Comparison of ENCODE assay signal across 23 cellular contexts in the genomic region with DNA sequence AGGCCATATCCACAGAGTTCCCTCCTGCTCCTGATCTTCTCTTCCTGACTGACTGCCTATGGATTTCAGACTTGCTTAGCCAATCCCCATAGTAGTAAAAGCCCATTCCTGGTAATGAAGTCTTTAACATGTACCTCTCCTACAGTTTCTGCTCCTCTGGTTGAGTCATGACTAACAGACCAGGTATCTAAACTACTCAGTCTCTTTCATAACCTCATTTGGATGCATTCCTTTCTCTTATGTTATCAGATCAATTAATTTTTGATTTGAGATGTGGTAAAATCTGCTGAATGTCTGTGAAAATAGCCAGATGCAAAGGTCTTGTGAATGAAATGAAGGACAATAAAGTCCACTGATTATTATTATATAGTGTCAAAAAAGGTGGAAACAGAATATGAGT.
A peak's percentile ranks its signal among the peaks of the same experiment; 100 is the strongest.
DNase-seq lines count a peak whose midpoint lies in the region; FAIRE-seq and TF ChIP-seq lines count a peak whose summit lies in the region.
"Had no signal": no experiment of that assay in that cellular context is flagged by ENCODE, and none has a peak within 500 bp of the region (broad histone marks: within the 10 kb centered on the region; RNA-seq: fewer than 3 reads in every experiment).

No MANE protein-coding gene starts in this region.

- FAIRE-seq in astrocyte (lab: Jason Lieb, UNC), result peak; percentile 43

- TF ChIP-seq CTCF in MCF 10A (IDR thresholded peaks at IDR 0.05; ENCODE audit: unreplicated experiment) (no peak), breast epithelium (IDR thresholded peaks at IDR 0.05) (no peak), astrocyte (IDR thresholded peaks at IDR 0.05; ENCODE audit: insufficient read depth, low read depth, low read length) (no peak), GM10266 (IDR thresholded peaks at IDR 0.05; ENCODE audit: control insufficient read depth, insufficient read depth, low read depth, missing control alignments) (no peak), ascending aorta (IDR thresholded peaks at IDR 0.05) (no peak)

- H3K27me3 ChIP-seq in breast epithelium (no peaks in the 10 kb centered on the region), astrocyte (ENCODE audit: insufficient read depth, low read length) (no peaks in the 10 kb centered on the region), ascending aorta (no peaks in the 10 kb centered on the region)

- DNase-seq in MCF 10A (ENCODE audit: unreplicated experiment), result peak; percentile 35
- DNase-seq in breast epithelium (ENCODE audit: low spot score in 2 of 2), result no peak
- peak; percentile 87 for DNase-seq in astrocyte (ENCODE audit: low read depth)
- peak; percentile 22 for DNase-seq in glomerular visceral epithelial cell (ENCODE audit: extremely low spot score)
- DNase-seq in NCI-H1436 treated with DMSO at 0.1 percent for 48 hours (lab: John Stamatoyannopoulos, UW), result no peak
- no peak for DNase-seq in GM10266 (ENCODE audit: extremely low spot score)
- no peak for DNase-seq in ascending aorta (ENCODE audit: low spot score in 2 of 2)
- DNase-seq in NCI-H2227 treated with DMSO at 0.1 percent for 48 hours (lab: John Stamatoyannopoulos, UW), result no peak
- DNase-seq: activated CD4-positive, alpha-beta T cell treated with anti-CD3 and anti-CD28 coated beads for 4 hours; activated CD8-positive, alpha-beta memory T cell treated with anti-CD3 and anti-CD28 coated beads, Interleukin-2, amount 50 U/mL, for 48 hours; activated naive CD4-positive, alpha-beta T cell treated with anti-CD3 and anti-CD28 coated beads, Interleukin-2, amount 10 ng/mL, durations not matched to agents 7 days and 5 days; caudate nucleus; GDM1; immature natural killer cell; midbrain; NCI-H1105 treated with DMSO at 0.1 percent for 48 hours; NK-92 treated with Interleukin-12 subunit alpha and Interleukin-12 subunit beta, amount 100 ng/mL, for 24 hours; SIG-M5; stimulated activated CD4-positive, alpha-beta T cell treated with anti-CD3 and anti-CD28 coated beads, Interleukin-2, amount 100 ng/mL, for 48 hours; stimulated activated CD8-positive, alpha-beta memory T cell treated with anti-CD3 and anti-CD28 coated beads, Interleukin-4, amount 100 ng/mL, for 48 hours had no signal

- H3K4me3 ChIP-seq in breast epithelium, result no peak overlapping the region
- no peak overlapping the region for H3K4me3 ChIP-seq in astrocyte (ENCODE audit: insufficient read depth, low read depth, low read length)
- H3K4me3 ChIP-seq in ascending aorta, result no peak overlapping the region
- H3K4me3 ChIP-seq: thoracic aorta had no signal

- POLR2A ChIA-PET in MCF 10A (lab: Yijun Ruan, JAX), result interaction anchor here (0.7 kb wide), 1 partner anchor 10 kb away, joined by 3 read pairs; no protein-coding TSS in a partner anchor

- H3K36me3 Mint-ChIP-seq in MCF 10A (ENCODE audit: insufficient read depth, unreplicated experiment) (no peaks in the 10 kb centered on the region), astrocyte (ENCODE audit: low read depth, unreplicated experiment) (peaks cover 9% of the 10 kb centered on the region)

- H3K9me3 Mint-ChIP-seq in MCF 10A (ENCODE audit: unreplicated experiment) (no peaks in the 10 kb centered on the region), astrocyte (ENCODE audit: unreplicated experiment) (no peaks in the 10 kb centered on the region)
- H3K9me3 Mint-ChIP-seq: activated naive CD4-positive, alpha-beta T cell treated with anti-CD3 and anti-CD28 coated beads, Interleukin-2, amount 10 ng/mL, durations not matched to agents 7 days and 5 days; immature natural killer cell had no signal

- H3K36me3 ChIP-seq in breast epithelium, result peaks cover 4% of the 10 kb centered on the region
- no peaks in the 10 kb centered on the region for H3K36me3 ChIP-seq in astrocyte (ENCODE audit: insufficient read depth, low read length)
- H3K36me3 ChIP-seq in ascending aorta, result peaks cover 0 to 12% of the 10 kb centered on the region in 2 donors
- H3K36me3 ChIP-seq: thoracic aorta had no signal

- H3K4me3 Mint-ChIP-seq in MCF 10A (ENCODE audit: unreplicated experiment) (no peak overlapping the region), astrocyte (ENCODE audit: unreplicated experiment) (no peak overlapping the region)
- H3K4me3 Mint-ChIP-seq: activated naive CD4-positive, alpha-beta T cell treated with anti-CD3 and anti-CD28 coated beads, Interleukin-2, amount 10 ng/mL, durations not matched to agents 7 days and 5 days; immature natural killer cell had no signal

- H3K4me1 ChIP-seq in breast epithelium (no peaks in the 10 kb centered on the region), astrocyte (ENCODE audit: insufficient read depth, low read length) (peaks cover 17% of the 10 kb centered on the region), ascending aorta (no peaks in the 10 kb centered on the region)

- H2AFZ ChIP-seq in astrocyte (ENCODE audit: low read depth, low read length), result no peak overlapping the region

- no peak overlapping the region for H3K9ac ChIP-seq in astrocyte (ENCODE audit: low read length)
- H3K9ac ChIP-seq: KMS-11 had no signal

- H3K27ac Mint-ChIP-seq in MCF 10A (ENCODE audit: low read depth, unreplicated experiment), result peak overlapping the region; percentile 4
- peak overlapping the region; percentile 69 for H3K27ac Mint-ChIP-seq in astrocyte (ENCODE audit: unreplicated experiment)
- H3K27ac Mint-ChIP-seq: activated naive CD4-positive, alpha-beta T cell treated with anti-CD3 and anti-CD28 coated beads, Interleukin-2, amount 10 ng/mL, durations not matched to agents 7 days and 5 days had no signal

- no peaks in the 10 kb centered on the region for H4K20me1 ChIP-seq in astrocyte (ENCODE audit: insufficient read depth, low read length)

- H3K27ac ChIP-seq in breast epithelium (no peak overlapping the region), astrocyte (ENCODE audit: low read depth, low read length) (peak overlapping the region; percentile 34), ascending aorta (no peak overlapping the region)
- H3K27ac ChIP-seq: 22Rv1, KMS-11, thoracic aorta had no signal

- H3K79me2 ChIP-seq in astrocyte (ENCODE audit: insufficient read depth, low read length), result no peaks in the 10 kb centered on the region

- TF ChIP-seq POLR2A in breast epithelium (IDR thresholded peaks at IDR 0.05), result no peak

- H3K27me3 Mint-ChIP-seq in MCF 10A (ENCODE audit: insufficient read depth, unreplicated experiment) (no peaks in the 10 kb centered on the region), astrocyte (ENCODE audit: low read depth, unreplicated experiment) (no peaks in the 10 kb centered on the region)
- H3K27me3 Mint-ChIP-seq: activated naive CD4-positive, alpha-beta T cell treated with anti-CD3 and anti-CD28 coated beads, Interleukin-2, amount 10 ng/mL, durations not matched to agents 7 days and 5 days had no signal

- H3K9me3 ChIP-seq in breast epithelium, result no peaks in the 10 kb centered on the region
- no peaks in the 10 kb centered on the region for H3K9me3 ChIP-seq in astrocyte (ENCODE audit: insufficient read depth, low read depth, low read length)
- H3K9me3 ChIP-seq in ascending aorta, result no peaks in the 10 kb centered on the region
- H3K9me3 ChIP-seq: thoracic aorta had no signal

- CTCF ChIA-PET in MCF 10A (lab: Yijun Ruan, JAX), result no interaction called here

- intact Hi-C loops in MCF 10A (cut with micrococcal nuclease) (no loop called here), breast epithelium (cut with DNase I; ENCODE audit: low total_unique reads) (no loop called here), ascending aorta (cut with DNase I) (no loop called here)

- H3K4me2 ChIP-seq in astrocyte (ENCODE audit: low read length), result peak overlapping the region; percentile 26
- H3K4me2 ChIP-seq: KMS-11 had no signal

- H3K4me1 Mint-ChIP-seq in MCF 10A (ENCODE audit: insufficient read depth, unreplicated experiment) (peaks cover 14% of the 10 kb centered on the region), astrocyte (ENCODE audit: low read depth, unreplicated experiment) (peaks cover 31% of the 10 kb centered on the region)
- H3K4me1 Mint-ChIP-seq: immature natural killer cell had no signal

- BruUV-seq in MCF 10A (replicated peaks; lab: Mats Ljungman, UMichigan), result no TSS peak

Comparison
In these comparisons a context has a peak if more than half of its experiments do, and no peak if none do; other contexts are left out.
1. DNase-seq: peak in MCF 10A (single experiment), astrocyte (single experiment) and glomerular visceral epithelial cell (single experiment); none in breast epithelium (0 of 2), NCI-H1436 treated with DMSO at 0.1 percent for 48 hours (single experiment), GM10266 (single experiment), ascending aorta (0 of 2) and NCI-H2227 treated with DMSO at 0.1 percent for 48 hours (single experiment).